In the genomic region with DNA sequence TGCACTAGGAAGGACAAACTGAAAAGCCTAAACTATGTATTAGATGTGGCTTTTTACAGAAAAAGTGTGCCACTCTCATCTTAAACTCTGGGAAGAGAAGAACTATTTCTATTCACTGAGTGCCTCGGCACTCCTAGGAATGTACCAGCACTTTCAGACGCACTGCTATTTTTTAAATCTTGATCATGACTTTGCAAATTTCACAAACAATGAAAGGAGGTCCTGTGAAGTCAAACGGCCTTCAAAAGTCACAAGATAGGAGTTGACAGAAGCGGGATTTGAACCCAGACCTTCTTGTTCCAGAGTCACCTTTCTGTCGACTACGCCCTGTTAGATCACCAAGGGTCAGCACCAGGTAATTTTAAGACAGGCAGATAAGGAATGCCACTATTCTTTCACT, we compare ENCODE assay signal across 29 cellular contexts.
"Had no signal": no experiment of that assay in that cellular context is flagged by ENCODE, and none has a peak within 500 bp of the region (broad histone marks: within the 10 kb centered on the region; RNA-seq: fewer than 3 reads in every experiment).

No MANE protein-coding gene starts in this region.

- H3K4me3 ChIP-seq: ascending aorta, breast epithelium, cardiac muscle cell, colonic mucosa, esophagus squamous epithelium, gastroesophageal sphincter had no signal

- H3K27me3 ChIP-seq: ascending aorta, cardiac muscle cell, colonic mucosa had no signal

- H3K9me3 ChIP-seq: ascending aorta, colonic mucosa had no signal

- H3K36me3 ChIP-seq: ascending aorta, breast epithelium, cardiac muscle cell, colonic mucosa, esophagus squamous epithelium, gastroesophageal sphincter had no signal

- DNase-seq: activated CD4-positive, alpha-beta memory T cell treated with anti-CD3 and anti-CD28 coated beads, Interleukin-2, amount 10 ng/mL, durations not matched to agents 7 days and 5 days; activated CD4-positive, alpha-beta T cell treated with anti-CD3 and anti-CD28 coated beads for 1 hour; activated CD4-positive, alpha-beta T cell treated with anti-CD3 and anti-CD28 coated beads for 4 hours; activated CD4-positive, alpha-beta T cell treated with anti-CD3 and anti-CD28 coated beads, Interleukin-2, amount 10 ng/mL, durations not matched to agents 7 days and 5 days; activated CD4-positive, alpha-beta T cell treated with anti-CD3 and anti-CD28 coated beads, Interleukin-2, amount 50 U/mL, for 4 hours; activated CD8-positive, alpha-beta memory T cell treated with anti-CD3 and anti-CD28 coated beads, Interleukin-2, amount 50 U/mL, for 48 hours; activated gamma-delta T cell; activated naive CD4-positive, alpha-beta T cell; activated naive CD4-positive, alpha-beta T cell treated with anti-CD3 and anti-CD28 coated beads, Interleukin-2, amount 10 ng/mL, durations not matched to agents 7 days and 5 days; activated naive CD8-positive, alpha-beta T cell treated with anti-CD3 and anti-CD28 coated beads, Interleukin-2, amount 10 ng/mL, durations not matched to agents 7 days and 5 days; activated T-cell treated with anti-CD3 and anti-CD28 coated beads for 4 hours; activated T-cell treated with anti-CD3 and anti-CD28 coated beads, Interleukin-2, amount 50 U/mL, for 24 hours; activated T-cell treated with anti-CD3 and anti-CD28 coated beads, Interleukin-2, amount 50 U/mL, for 72 hours; central memory CD4-positive, alpha-beta T cell; cerebellar nuclear complex; colonic mucosa; effector CD8-positive, alpha-beta T cell; esophagus squamous epithelium; foreskin melanocyte; T-helper 17 cell; T1000 had no signal

- H3K27ac ChIP-seq: ascending aorta, breast epithelium, cardiac muscle cell, colonic mucosa, epithelial cell of prostate, esophagus squamous epithelium, gastroesophageal sphincter had no signal

- FAIRE-seq: endometrium, endothelial cell of umbilical vein had no signal

- H3K4me1 ChIP-seq: ascending aorta, breast epithelium, colonic mucosa, esophagus squamous epithelium, gastroesophageal sphincter had no signal

- ATAC-seq: activated naive CD4-positive, alpha-beta T cell treated with anti-CD3 and anti-CD28 coated beads, Interleukin-2, amount 50 U/mL, for 72 hours; activated T-cell treated with anti-CD3 and anti-CD28 coated beads, Interleukin-2, amount 50 U/mL, for 72 hours; gastroesophageal sphincter; T-helper 17 cell had no signal
